Comparison of ENCODE assay signal across 8 cellular contexts in the genomic region with DNA sequence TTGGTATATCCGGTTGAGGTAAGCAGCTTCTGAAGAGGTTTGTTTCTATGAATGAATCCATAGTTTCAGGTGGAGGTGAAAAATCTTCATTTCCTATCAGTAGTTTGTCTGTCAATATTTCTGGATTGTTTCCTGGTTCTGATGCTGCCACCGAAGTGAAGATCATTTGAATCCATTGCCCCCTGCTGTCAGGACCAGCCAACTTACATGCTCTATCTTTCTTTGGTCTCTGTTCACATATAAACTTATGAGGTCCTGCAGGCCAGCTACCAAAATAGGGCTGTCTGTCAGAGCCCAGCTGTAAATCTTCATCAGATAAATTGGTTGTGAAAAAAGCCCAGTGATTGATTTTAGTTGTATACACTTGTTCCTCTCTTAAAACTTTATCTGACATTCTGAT. TPM values are rescaled to one million over a fixed set of nuclear protein-coding genes. Genes with fewer than 3 reads are reported as not detected.
DNase-seq lines count a peak whose midpoint lies in the region; ATAC-seq and TF ChIP-seq lines count a peak whose summit lies in the region.

No MANE protein-coding gene starts in this region.

- no peaks in the 10 kb centered on the region for H3K36me3 ChIP-seq in RWPE2 (ENCODE audit: low read depth)

- H3K27ac ChIP-seq in RWPE2 (ENCODE audit: poor library complexity, severe bottlenecking), result no peak overlapping the region

- H3K4me1 ChIP-seq in RWPE2 (ENCODE audit: insufficient read depth, poor library complexity, severe bottlenecking), result no peaks in the 10 kb centered on the region

- ATAC-seq in HG02973 (IDR thresholded peaks at IDR 0.05; ENCODE audit: unreplicated experiment) (peak; percentile 48), RWPE2 (ENCODE audit: low read depth) (peak; percentile 55; the same call in 1 of the 3 replicates)

- no peak overlapping the region for H3K4me3 ChIP-seq in AG09309 (ENCODE audit: control insufficient read depth, low read depth, low read length)
- H3K4me3 ChIP-seq in RWPE2 (ENCODE audit: severe bottlenecking), result no peak overlapping the region
- H3K4me3 ChIP-seq in epithelial cell of proximal tubule (ENCODE audit: low read depth, low read length), result no peak overlapping the region

- no peaks in the 10 kb centered on the region for H3K27me3 ChIP-seq in RWPE2 (ENCODE audit: insufficient read depth, poor library complexity, severe bottlenecking)

- H3K9me3 ChIP-seq in RWPE2 (ENCODE audit: severe bottlenecking), result no peaks in the 10 kb centered on the region

- in situ Hi-C loops in G401 (cut with HindIII; ENCODE audit: low sequenced_read_pairs), result no loop called here

- TF ChIP-seq CTCF in AG09309 (IDR thresholded peaks at IDR 0.05; ENCODE audit: control insufficient read depth, insufficient read depth, low read depth, low read length, missing control alignments) (peak; percentile 30), GM12872 (IDR thresholded peaks at IDR 0.05; ENCODE audit: insufficient read depth, low read depth, low read length) (peak; percentile 55), RWPE2 (IDR thresholded peaks at IDR 0.05; ENCODE audit: poor library complexity, severe bottlenecking) (peak; percentile 26), epithelial cell of proximal tubule (conservative IDR thresholded peaks at IDR 0.05; ENCODE audit: low read depth, low read length) (peak; percentile 51)

- no peak for DNase-seq in AG09309 (ENCODE audit: low read depth)
- DNase-seq in RWPE2 (ENCODE audit: low spot score), result no peak
- no peak for DNase-seq in epithelial cell of proximal tubule (ENCODE audit: low read depth)
- DNase-seq in stimulated activated naive CD4-positive, alpha-beta T cell (lab: John Stamatoyannopoulos, UW), result peak in 4 of 6 experiments; percentile 16 to 29 (median 18)
- DNase-seq in G401 (ENCODE audit: low spot score), result no peak
- DNase-seq in NCI-H2227 treated with DMSO at 0.1 percent for 48 hours (lab: John Stamatoyannopoulos, UW), result no peak

RNA-seq across cellular contexts. Expression of gene N4BP2L1, which starts 15.2 kb away (rescaled TPM):
- 2.0 and 3.6 TPM in 2 replicates for total RNA-seq in epithelial cell of proximal tubule
- 0.47 and 0.80 TPM in 2 replicates for total RNA-seq in G401 (2014; rRNA removed; shearing (Covaris generic))

Comparison
In these comparisons a context has a peak if more than half of its experiments do, and no peak if none do; other contexts are left out.
1. DNase-seq: peak in stimulated activated naive CD4-positive, alpha-beta T cell (4 of 6); none in AG09309 (single experiment), RWPE2 (single experiment), epithelial cell of proximal tubule (single experiment), G401 (single experiment) and NCI-H2227 treated with DMSO at 0.1 percent for 48 hours (single experiment).
2. Peak in every context shown above with its lines, with median percentiles within 50 percentile points of each other: CTCF ChIP-seq.